In genomic region chr12:120539303-120539702, GRCh38 we compare ENCODE assay signal across 9 cellular contexts. TPM values are rescaled to one million over a fixed set of nuclear protein-coding genes. Genes with fewer than 3 reads are reported as not detected.
DNase-seq lines count a peak whose midpoint lies in the region; ATAC-seq and TF ChIP-seq lines count a peak whose summit lies in the region.
"Had no signal": no experiment of that assay in that cellular context is flagged by ENCODE, and none has a peak within 500 bp of the region (broad histone marks: within the 10 kb centered on the region; RNA-seq: fewer than 3 reads in every experiment).

No MANE protein-coding gene starts in this region.

- 15 to 33% (median 30%) methylated on average over 1 of the region's 1 CpG for WGBS in adrenal gland, 4 donors
- 94% methylated on average over 1 of the region's 1 CpG for whole genome bisulfite sequencing in hepatocyte (ENCODE audit: low lambda C conversion rate, missing lambda C conversion rate)
- 69 to 82% methylated on average over 1 of the region's 1 CpG for WGBS in thyroid gland, 2 donors
- 45 to 52% methylated on average over 1 of the region's 1 CpG for WGBS in lower leg skin, 2 donors

- peaks cover 97% of the 10 kb centered on the region for H4K20me1 ChIP-seq in hepatocyte (ENCODE audit: insufficient read depth, poor library complexity, severe bottlenecking)

- no peak overlapping the region for H2AFZ ChIP-seq in hepatocyte

- peak; percentile 13 for DNase-seq in activated naive CD4-positive, alpha-beta T cell treated with Interleukin-2 at 50 U/mL for 16 hours
- no peak for DNase-seq in activated naive CD4-positive, alpha-beta T cell treated with anti-CD3 and anti-CD28 coated beads, Interleukin-2, amount 50 U/mL, for 16 hours
- DNase-seq in adrenal gland = peak in 2 of 7 donors; percentile 16 to 40
- no peak for DNase-seq in hepatocyte (ENCODE audit: low spot score)
- DNase-seq in thyroid gland = no peak
- DNase-seq in lower leg skin (ENCODE audit: low spot score in 2 of 2) = no peak
- DNase-seq: C1 segment of cervical spinal cord had no signal

- H3K36me3 ChIP-seq in adrenal gland (replicated peaks in 1 of 2) (peaks cover 0 to 6% of the 10 kb centered on the region in 2 donors), hepatocyte (replicated peaks; ENCODE audit: insufficient read depth, low read depth) (no peaks in the 10 kb centered on the region), thyroid gland (no peaks in the 10 kb centered on the region)

- H3K79me2 ChIP-seq in hepatocyte = peaks cover 100% of the 10 kb centered on the region

- H3K27me3 ChIP-seq in adrenal gland (no peaks in the 10 kb centered on the region), hepatocyte (no peaks in the 10 kb centered on the region), thyroid gland (no peaks in the 10 kb centered on the region)

- H3K4me3 ChIP-seq in adrenal gland (no peak overlapping the region), hepatocyte (no peak overlapping the region), thyroid gland (replicated peaks in 1 of 3) (no peak overlapping the region), lower leg skin (ENCODE audit: low read depth, poor library complexity, severe bottlenecking) (no peak overlapping the region)

- H3K4me2 ChIP-seq in hepatocyte = peak overlapping the region; percentile 88

- no peak for TF ChIP-seq CTCF in adrenal gland (IDR thresholded peaks at IDR 0.05)
- TF ChIP-seq CTCF in hepatocyte (IDR thresholded peaks at IDR 0.05; ENCODE audit: poor library complexity) = no peak
- TF ChIP-seq CTCF in thyroid gland (IDR thresholded peaks at IDR 0.05) = no peak
- no peak for TF ChIP-seq CTCF in lower leg skin (IDR thresholded peaks at IDR 0.05)

- no peaks in the 10 kb centered on the region for H3K9me3 ChIP-seq in adrenal gland (replicated peaks in 1 of 3)
- H3K9me3 ChIP-seq in hepatocyte (ENCODE audit: low read depth) = no peaks in the 10 kb centered on the region
- no peaks in the 10 kb centered on the region for H3K9me3 ChIP-seq in thyroid gland

- intact Hi-C loops in adrenal gland (cut with DNase I) (no loop called here), thyroid gland (cut with DNase I) (no loop called here), lower leg skin (cut with DNase I; ENCODE audit: low total_unique reads) (loop anchor here (5.0 kb wide), 1 partner anchor 92 kb away; the partner anchor contains the start of genes GATC and TRIAP1)

- H3K27ac ChIP-seq in adrenal gland (peak overlapping the region; percentile 70 to 99 (median 86)), hepatocyte (peak overlapping the region; percentile 62), thyroid gland (peak overlapping the region; percentile 76 to 92 (median 90))

- no peak for TF ChIP-seq POLR2A in adrenal gland (IDR thresholded peaks at IDR 0.05)
- no peak for TF ChIP-seq POLR2A in thyroid gland (IDR thresholded peaks at IDR 0.05)
- TF ChIP-seq POLR2A in lower leg skin (IDR thresholded peaks at IDR 0.05) = no peak

- H3K9me2 ChIP-seq in hepatocyte (replicated peaks; ENCODE audit: insufficient read depth) = no peaks in the 10 kb centered on the region

- ATAC-seq in GM19351 (IDR thresholded peaks at IDR 0.05; ENCODE audit: unreplicated experiment) (no peak), HG03045 (IDR thresholded peaks at IDR 0.05; ENCODE audit: unreplicated experiment) (no peak)

- H3K4me1 ChIP-seq in adrenal gland (replicated peaks in 1 of 2) (peaks cover 82 to 83% of the 10 kb centered on the region in 2 donors), hepatocyte (ENCODE audit: insufficient read depth) (peaks cover 41% of the 10 kb centered on the region), thyroid gland (peaks cover 41 to 67% of the 10 kb centered on the region in 2 donors)

RNA-seq across cellular contexts. Expression of gene RNF10, which starts 5.1 kb away (rescaled TPM):
- 100 to 1,000 TPM; 113 to 366 (median 257) TPM for total RNA-seq in adrenal gland
- polyA plus RNA-seq in adrenal gland = 100 to 1,000 TPM; 194 to 741 (median 572) TPM
- 48.5 and 83.9 TPM in 2 replicates for total RNA-seq in hepatocyte
- 128 and 142 TPM in 2 replicates for polyA plus RNA-seq in hepatocyte
- 100 to 1,000 TPM in 3 of 4 donors, 10 to 100 TPM in 1; 62.5 to 159 (median 127) TPM for total RNA-seq in thyroid gland
- 100 to 1,000 TPM in 3 of 4 donors, 10 to 100 TPM in 1; 99.9 to 162 (median 118) TPM for total RNA-seq in lower leg skin

RNA-seq across cellular contexts. Expression of gene COQ5, which starts 10.3 kb away (rescaled TPM):
- total RNA-seq in adrenal gland = 10 to 100 TPM; 24.9 to 54.0 (median 34.7) TPM
- polyA plus RNA-seq in adrenal gland = 10 to 100 TPM; 31.9 to 46.6 (median 34.2) TPM
- 37.0 and 41.0 TPM in 2 replicates for total RNA-seq in hepatocyte
- 38.7 and 40.7 TPM in 2 replicates for polyA plus RNA-seq in hepatocyte
- 10 to 100 TPM; 17.9 to 33.3 (median 32.8) TPM for total RNA-seq in thyroid gland
- 10 to 100 TPM; 16.5 to 19.2 (median 18.3) TPM for total RNA-seq in lower leg skin

RNA-seq across cellular contexts. Expression of gene POP5, which starts 41.9 kb away (rescaled TPM):
- total RNA-seq in adrenal gland (10 to 100 TPM; 31.4 to 92.4 (median 62.4) TPM), hepatocyte (29.3 and 34.0 TPM in 2 replicates), thyroid gland (10 to 100 TPM; 27.9 to 72.0 (median 38.5) TPM), lower leg skin (10 to 100 TPM in 3 of 4 donors, 1 to 10 TPM in 1; 7.5 to 26.9 (median 22.5) TPM)
- polyA plus RNA-seq in adrenal gland (100 to 1,000 TPM in 2 of 3 donors, 10 to 100 TPM in 1; 69.0 to 158 (median 116) TPM), hepatocyte (51.1 and 54.0 TPM in 2 replicates)

RNA-seq across cellular contexts. Expression of gene DYNLL1, which starts 43.4 kb away (rescaled TPM):
- 100 to 1,000 TPM; 168 to 463 (median 296) TPM for total RNA-seq in adrenal gland
- polyA plus RNA-seq in adrenal gland = 100 to 1,000 TPM; 301 to 378 (median 335) TPM
- total RNA-seq in hepatocyte = 383 and 418 TPM in 2 replicates
- 630 and 641 TPM in 2 replicates for polyA plus RNA-seq in hepatocyte
- 100 to 1,000 TPM; 128 to 265 (median 232) TPM for total RNA-seq in thyroid gland
- 100 to 1,000 TPM; 310 to 529 (median 388) TPM for total RNA-seq in lower leg skin
